Comparison of ENCODE assay signal across 8 cellular contexts in the genomic region with DNA sequence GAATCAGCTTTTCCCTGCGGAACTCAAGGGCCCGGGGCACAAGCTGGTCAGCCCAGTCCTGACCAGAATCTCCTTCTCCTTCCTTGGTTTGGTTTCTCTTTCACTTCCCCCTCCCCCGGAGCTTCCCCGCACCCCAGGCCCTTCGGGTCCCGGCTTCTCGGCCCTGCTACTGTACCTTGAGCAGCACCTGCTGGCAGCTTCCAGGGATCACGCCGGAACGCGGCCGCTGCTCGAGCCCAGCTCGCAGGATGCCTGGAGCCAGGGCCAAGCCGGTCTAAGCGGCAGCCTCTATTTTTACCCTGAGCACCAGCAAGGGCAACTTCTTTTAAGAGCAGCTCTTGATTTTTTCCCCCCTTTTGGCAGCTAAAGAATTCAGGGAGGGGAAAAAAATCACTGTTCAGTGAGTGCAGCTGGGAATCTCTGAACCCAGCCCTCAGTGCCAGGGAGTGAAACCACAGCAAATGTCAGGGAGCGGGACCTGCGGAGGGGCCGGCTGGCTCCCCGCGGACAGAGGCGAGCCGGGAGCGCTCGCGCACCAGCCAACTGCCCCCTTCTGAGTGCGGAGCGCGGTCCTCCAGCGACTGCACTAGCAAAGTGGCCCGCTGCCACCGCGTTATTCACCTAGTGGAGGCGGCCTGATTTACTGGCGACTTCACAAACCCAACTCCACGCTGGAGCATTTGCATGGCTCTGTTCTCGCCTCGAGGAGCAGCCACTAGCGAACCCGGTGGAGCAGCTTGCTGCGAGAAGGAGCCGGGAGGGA. TPM values are rescaled to one million over a fixed set of nuclear protein-coding genes. Genes with fewer than 3 reads are reported as not detected.
DNase-seq lines count a peak whose midpoint lies in the region; ATAC-seq, FAIRE-seq and TF ChIP-seq lines count a peak whose summit lies in the region.

No MANE protein-coding gene starts in this region.

- no peaks in the 10 kb centered on the region for H3K36me3 Mint-ChIP-seq in glutamatergic neuron (ENCODE audit: unreplicated experiment)

- H3K9me3 ChIP-seq in Panc1 (ENCODE audit: control insufficient read depth, insufficient read depth, low read depth, low read length) (no peaks in the 10 kb centered on the region), tibial artery (no peaks in the 10 kb centered on the region)

- POLR2A ChIA-PET in Panc1 (lab: Charles Lee): interaction anchor here (0.6 kb wide), 1 partner anchor 1489 kb away, joined by 8 read pairs; no protein-coding TSS in a partner anchor

- H3K36me3 ChIP-seq in Panc1 (ENCODE audit: control insufficient read depth, insufficient read depth, low read length) (no peaks in the 10 kb centered on the region), tibial artery (no peaks in the 10 kb centered on the region)

- intact Hi-C loops in Panc1 (cut with micrococcal nuclease; ENCODE audit: unreplicated experiment): loop anchor here (2.0 to 5.0 kb wide), 2 partner anchors 1378 to 1472 kb away; no protein-coding TSS in a partner anchor
- intact Hi-C loops in tibial artery (cut with DNase I; ENCODE audit: low total_unique reads): no loop called here

- BruUV-seq in Panc1 (replicated peaks; lab: Mats Ljungman, UMichigan): no TSS peak

- no peak for FAIRE-seq in D721Med (lab: Jason Lieb, UNC)

- ATAC-seq in GM19452 (IDR thresholded peaks at IDR 0.05; ENCODE audit: unreplicated experiment) (peak; percentile 98), HG03521 (IDR thresholded peaks at IDR 0.05; ENCODE audit: unreplicated experiment) (peak; percentile 97), Panc1 (peak; percentile 100)

- DNase-seq in D721Med (ENCODE audit: insufficient read length, low spot score) (peak; percentile 49), Panc1 (ENCODE audit: low read depth, low spot score) (no peak), glutamatergic neuron (peak; percentile 89), occipital lobe (lab: John Stamatoyannopoulos, UW) (peak; percentile 60), tibial artery (peak; percentile 83 to 94)
- DNase-seq in activated naive CD4-positive, alpha-beta T cell treated with anti-CD3 and anti-CD28 coated beads, Interleukin-2, amount 50 U/mL, for 16 hours: peak; percentile 62

- H3K27me3 Mint-ChIP-seq in glutamatergic neuron (ENCODE audit: unreplicated experiment): peaks cover 1% of the 10 kb centered on the region

- no peak overlapping the region for H3K27ac Mint-ChIP-seq in glutamatergic neuron (ENCODE audit: unreplicated experiment)

- H3K4me1 ChIP-seq in Panc1 (ENCODE audit: control insufficient read depth, insufficient read depth, low read length) (no peaks in the 10 kb centered on the region), tibial artery (peaks cover 0 to 65% (median 24%) of the 10 kb centered on the region in 4 donors)

- CTCF ChIA-PET in Panc1 (lab: Charles Lee): interaction anchor here (0.5 to 1.4 kb wide), 10 partner anchors 9 to 1473 kb away, joined by 3 to 6 read pairs (median 3); no protein-coding TSS in a partner anchor

- TF ChIP-seq CTCF in D721Med (IDR thresholded peaks at IDR 0.05; ENCODE audit: insufficient read depth, missing control alignments): peak; percentile 52
- TF ChIP-seq CTCF in Panc1 (IDR thresholded peaks at IDR 0.05): peak; percentile 99
- peak; percentile 2 for TF ChIP-seq CTCF in glutamatergic neuron (IDR thresholded peaks at IDR 0.05; ENCODE audit: partially characterized antibody, unreplicated experiment)
- TF ChIP-seq CTCF in tibial artery (IDR thresholded peaks at IDR 0.05): peak; percentile 54 to 67

- H3K4me3 ChIP-seq in Panc1 (ENCODE audit: low read depth in 2 of 2, low read length in 2 of 2) (peak overlapping the region; percentile 47 to 70), tibial artery (peak overlapping the region; percentile 55 to 62)

- in situ Hi-C loops in Panc1 (cut with HindIII; ENCODE audit: low pct_unique_long_range_greater_than_20kb, low sequenced_read_pairs): no loop called here

- H3K27me3 ChIP-seq in Panc1 (ENCODE audit: control insufficient read depth, insufficient read depth, low read length) (peaks cover 3% of the 10 kb centered on the region), tibial artery (no peaks in the 10 kb centered on the region)

- peaks cover 2% of the 10 kb centered on the region for H3K9me3 Mint-ChIP-seq in glutamatergic neuron (ENCODE audit: unreplicated experiment)

- peak overlapping the region; percentile 79 for H3K4me3 Mint-ChIP-seq in glutamatergic neuron (ENCODE audit: unreplicated experiment)

- peaks cover 1% of the 10 kb centered on the region for H3K4me1 Mint-ChIP-seq in glutamatergic neuron (ENCODE audit: low read depth, unreplicated experiment)

- peak overlapping the region; percentile 68 for H3K27ac ChIP-seq in Panc1 (ENCODE audit: low read length)
- H3K27ac ChIP-seq in tibial artery: peak overlapping the region; percentile 95 to 97

RNA-seq across cellular contexts. Expression of a gene that starts 2.4 kb away (rescaled TPM):
- total RNA-seq in Panc1 (2021; ENCODE audit: unreplicated experiment): 0.28 TPM
- 0.48 TPM for polyA plus RNA-seq in Panc1 (2012; ENCODE audit: insufficient read length)
- total RNA-seq in glutamatergic neuron (ENCODE audit: unreplicated experiment): not detected
- 33.1 TPM for total RNA-seq in occipital lobe

Comparison
In these comparisons a context has a peak if more than half of its experiments do, and no peak if none do; other contexts are left out.
1. CTCF ChIP-seq: peak in every context shown above with its lines; median percentile 99 in Panc1; 60 in tibial artery; 52 in D721Med; 2 in glutamatergic neuron.
2. RNA of a gene that starts 2.4 kb away (total RNA-seq): 33.1 TPM in occipital lobe (single experiment); 0.28 TPM in Panc1 (single experiment) and not detected in glutamatergic neuron (single experiment); every median in the first group is over 10 times any median in the second.
3. Peak in every context shown above with its lines, with median percentiles within 50 percentile points of each other: ATAC-seq.